In the genomic region with DNA sequence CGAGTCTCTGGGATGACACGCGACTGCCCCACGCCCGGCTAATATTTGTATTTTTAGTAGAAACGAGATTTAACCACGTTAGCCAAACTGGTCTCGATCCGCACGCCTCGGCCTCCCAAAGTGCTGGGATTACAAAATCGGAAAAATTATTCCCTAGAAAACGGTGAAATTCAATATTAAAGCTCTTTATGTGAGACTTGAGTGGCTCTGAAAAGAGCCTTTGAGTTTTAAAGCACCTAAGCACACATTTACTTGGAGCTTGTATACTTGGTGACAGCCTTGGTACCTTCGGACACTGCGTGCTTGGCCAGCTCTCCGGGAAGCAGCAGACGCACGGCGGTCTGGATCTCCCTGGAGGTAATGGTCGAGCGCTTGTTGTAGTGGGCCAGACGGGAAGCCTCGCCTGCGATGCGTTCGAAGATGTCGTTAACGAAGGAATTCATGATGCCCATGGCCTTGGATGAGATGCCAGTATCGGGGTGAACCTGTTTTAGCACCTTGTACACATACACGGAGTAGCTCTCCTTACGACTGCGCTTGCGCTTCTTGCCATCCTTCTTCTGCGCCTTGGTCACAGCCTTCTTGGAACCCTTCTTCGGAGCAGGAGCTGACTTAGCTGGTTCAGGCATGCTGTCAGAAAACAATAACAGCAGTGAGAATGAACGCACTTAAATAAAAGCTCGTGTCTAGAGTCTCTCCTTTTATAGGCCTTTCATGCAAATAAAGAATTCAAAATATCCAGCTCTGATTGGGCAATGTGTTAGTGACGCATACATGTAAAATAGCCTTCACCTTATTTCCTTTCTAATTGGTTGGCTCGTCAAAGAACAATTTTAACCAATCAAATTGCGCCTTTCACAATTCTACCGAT, we compare ENCODE assay signal across 1 cellular context.
TF ChIP-seq lines count a peak whose summit lies in the region.

No MANE protein-coding gene starts in this region.

TF ChIP-seq in K562, 482 proteins besides CTCF, POLR2A, EP300 and RAD21 (continued from another document and continues in another):
- TF ChIP-seq NUFIP1 (IDR thresholded peaks at IDR 0.05; ENCODE audit: partially characterized antibody) (no peak), GABPB2 (CRISPR knock-in tag; conservative IDR thresholded peaks at IDR 0.05) (peak; percentile 91), MYC (IDR thresholded peaks at IDR 0.05; ENCODE audit: low read depth, low read length) (peak; percentile 65; the same call in 1 of the 2 replicates), MYC (CRISPR knock-in tag; IDR thresholded peaks at IDR 0.05; ENCODE audit: borderline replicate concordance, low read depth) (no peak), SLC30A9 (CRISPR knock-in tag; IDR thresholded peaks at IDR 0.05) (no peak), CEBPB (tag; IDR thresholded peaks at IDR 0.05) (peak; percentile 97), PHF8 (IDR thresholded peaks at IDR 0.05; ENCODE audit: borderline replicate concordance, low read length) (peak; percentile 70; the same call in 1 of the 2 replicates), ATF1 (CRISPR knock-in tag; IDR thresholded peaks at IDR 0.05) (no peak; the same call in 1 of the 2 replicates), ATF1 (tag; IDR thresholded peaks at IDR 0.05) (peak; percentile 95), ZNF445 (CRISPR knock-in tag; IDR thresholded peaks at IDR 0.05; ENCODE audit: low read depth) (peak; percentile 75; the same call in 1 of the 2 replicates), ZNF316 (IDR thresholded peaks at IDR 0.05) (peak; percentile 65), HDAC1 (IDR thresholded peaks at IDR 0.05) (peak in 1 of 2 experiments; percentile 79; a peak in 3 of 4 replicates), MXI1 (IDR thresholded peaks at IDR 0.05; ENCODE audit: low read depth, low read length) (peak; percentile 25), SMARCA4 (IDR thresholded peaks at IDR 0.05) (peak; percentile 13; the same call in 1 of the 2 replicates), CCNT2 (IDR thresholded peaks at IDR 0.05; ENCODE audit: borderline replicate concordance, extremely low read depth, insufficient read length, low read depth, low read length) (peak; percentile 28), RBM14 (IDR thresholded peaks at IDR 0.05; ENCODE audit: borderline replicate concordance, insufficient read depth, low read depth, low read length) (0 out of 2 replicates have a peak, but pooled peaks have one; percentile 84), POLR2G (IDR thresholded peaks at IDR 0.05; ENCODE audit: low read depth, low read length) (peak; percentile 84), CREB1 (IDR thresholded peaks at IDR 0.05) (peak; percentile 48), CREB1 (CRISPR knock-in tag; IDR thresholded peaks at IDR 0.05) (no peak; the same call in none of the 2 replicates), BHLHE40 (IDR thresholded peaks at IDR 0.05; ENCODE audit: low read length) (no peak; the same call in 1 of the 2 replicates), ZNF224 (CRISPR knock-in tag; IDR thresholded peaks at IDR 0.05) (peak; percentile 63), ESRRB (CRISPR knock-in tag; IDR thresholded peaks at IDR 0.05; ENCODE audit: borderline replicate concordance) (no peak; the same call in 1 of the 2 replicates), ETV5 (CRISPR knock-in tag; IDR thresholded peaks at IDR 0.05; ENCODE audit: low read depth) (peak; percentile 56; the same call in 1 of the 2 replicates), NFIX (CRISPR knock-in tag; IDR thresholded peaks at IDR 0.05; ENCODE audit: low read depth) (no peak), ZNF830 (CRISPR knock-in tag; IDR thresholded peaks at IDR 0.05) (peak; percentile 87; the same call in 1 of the 2 replicates), TEAD4 (IDR thresholded peaks at IDR 0.05; ENCODE audit: low read length) (peak; percentile 71; the same call in 1 of the 2 replicates), TEAD4 (CRISPR knock-in tag; IDR thresholded peaks at IDR 0.05; ENCODE audit: borderline replicate concordance) (0 out of 2 replicates have a peak, but pooled peaks have one; percentile 16), ZNF12 (CRISPR knock-in tag; IDR thresholded peaks at IDR 0.05) (peak; percentile 80), GABPB1 (CRISPR knock-in tag; IDR thresholded peaks at IDR 0.05) (peak; percentile 80), ETV6 (IDR thresholded peaks at IDR 0.05; ENCODE audit: borderline replicate concordance in 1 of 2, low read depth in 2 of 2, low read length in 1 of 2) (no peak), ETV6 (CRISPR knock-in tag; IDR thresholded peaks at IDR 0.05; ENCODE audit: borderline replicate concordance) (peak; percentile 98), ADNP (tag; IDR thresholded peaks at IDR 0.05) (no peak), ATF7 (IDR thresholded peaks at IDR 0.05) (no peak; the same call in 1 of the 2 replicates), MAZ (CRISPR knock-in tag; conservative IDR thresholded peaks at IDR 0.05 in 1 of 2, IDR thresholded peaks at IDR 0.05 in 1 of 2) (peak in 1 of 2 experiments; percentile 26; a peak in 3 of 4 replicates), CHD1 (IDR thresholded peaks at IDR 0.05; ENCODE audit: low read length) (peak; percentile 94), HMG20A (CRISPR knock-in tag; conservative IDR thresholded peaks at IDR 0.05) (no peak), NCOA1 (IDR thresholded peaks at IDR 0.05; ENCODE audit: low read depth) (peak; percentile 52; the same call in 1 of the 2 replicates), SMC3 (conservative IDR thresholded peaks at IDR 0.05; ENCODE audit: insufficient read depth, low read depth, low read length) (no peak), HMG20B (CRISPR knock-in tag; IDR thresholded peaks at IDR 0.05) (no peak), KLF6 (CRISPR knock-in tag; IDR thresholded peaks at IDR 0.05; ENCODE audit: borderline replicate concordance) (0 out of 2 replicates have a peak, but pooled peaks have one; percentile 9), NONO (IDR thresholded peaks at IDR 0.05; ENCODE audit: low read depth in 2 of 2, low read length in 1 of 2) (peak in 1 of 2 experiments; percentile 84; a peak in 3 of 4 replicates), FOXA3 (CRISPR knock-in tag; conservative IDR thresholded peaks at IDR 0.05 in 1 of 2, IDR thresholded peaks at IDR 0.05 in 1 of 2) (peak in 1 of 2 experiments; percentile 64; a peak in 1 of 4 replicates), ZNF584 (CRISPR knock-in tag; IDR thresholded peaks at IDR 0.05; ENCODE audit: low read depth) (no peak)
- TF ChIP-seq, protein P1, sequence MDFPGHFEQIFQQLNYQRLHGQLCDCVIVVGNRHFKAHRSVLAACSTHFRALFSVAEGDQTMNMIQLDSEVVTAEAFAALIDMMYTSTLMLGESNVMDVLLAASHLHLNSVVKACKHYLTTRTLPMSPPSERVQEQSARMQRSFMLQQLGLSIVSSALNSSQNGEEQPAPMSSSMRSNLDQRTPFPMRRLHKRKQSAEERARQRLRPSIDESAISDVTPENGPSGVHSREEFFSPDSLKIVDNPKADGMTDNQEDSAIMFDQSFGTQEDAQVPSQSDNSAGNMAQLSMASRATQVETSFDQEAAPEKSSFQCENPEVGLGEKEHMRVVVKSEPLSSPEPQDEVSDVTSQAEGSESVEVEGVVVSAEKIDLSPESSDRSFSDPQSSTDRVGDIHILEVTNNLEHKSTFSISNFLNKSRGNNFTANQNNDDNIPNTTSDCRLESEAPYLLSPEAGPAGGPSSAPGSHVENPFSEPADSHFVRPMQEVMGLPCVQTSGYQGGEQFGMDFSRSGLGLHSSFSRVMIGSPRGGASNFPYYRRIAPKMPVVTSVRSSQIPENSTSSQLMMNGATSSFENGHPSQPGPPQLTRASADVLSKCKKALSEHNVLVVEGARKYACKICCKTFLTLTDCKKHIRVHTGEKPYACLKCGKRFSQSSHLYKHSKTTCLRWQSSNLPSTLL (IDR thresholded peaks at IDR 0.05), result peak; percentile 40; the same call in 1 of the 2 replicates
- TF ChIP-seq, protein P2, sequence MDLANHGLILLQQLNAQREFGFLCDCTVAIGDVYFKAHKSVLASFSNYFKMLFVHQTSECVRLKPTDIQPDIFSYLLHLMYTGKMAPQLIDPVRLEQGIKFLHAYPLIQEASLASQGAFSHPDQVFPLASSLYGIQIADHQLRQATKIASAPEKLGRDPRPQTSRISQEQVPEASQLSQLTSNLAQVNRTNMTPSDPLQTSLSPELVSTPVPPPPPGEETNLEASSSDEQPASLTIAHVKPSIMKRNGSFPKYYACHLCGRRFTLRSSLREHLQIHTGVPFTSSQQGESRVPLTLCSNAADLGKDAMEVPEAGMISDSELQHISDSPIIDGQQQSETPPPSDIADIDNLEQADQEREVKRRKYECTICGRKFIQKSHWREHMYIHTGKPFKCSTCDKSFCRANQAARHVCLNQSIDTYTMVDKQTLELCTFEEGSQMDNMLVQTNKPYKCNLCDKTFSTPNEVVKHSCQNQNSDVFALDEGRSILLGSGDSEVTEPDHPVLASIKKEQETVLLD (IDR thresholded peaks at IDR 0.05), result peak; percentile 83
- TF ChIP-seq, protein P3, sequence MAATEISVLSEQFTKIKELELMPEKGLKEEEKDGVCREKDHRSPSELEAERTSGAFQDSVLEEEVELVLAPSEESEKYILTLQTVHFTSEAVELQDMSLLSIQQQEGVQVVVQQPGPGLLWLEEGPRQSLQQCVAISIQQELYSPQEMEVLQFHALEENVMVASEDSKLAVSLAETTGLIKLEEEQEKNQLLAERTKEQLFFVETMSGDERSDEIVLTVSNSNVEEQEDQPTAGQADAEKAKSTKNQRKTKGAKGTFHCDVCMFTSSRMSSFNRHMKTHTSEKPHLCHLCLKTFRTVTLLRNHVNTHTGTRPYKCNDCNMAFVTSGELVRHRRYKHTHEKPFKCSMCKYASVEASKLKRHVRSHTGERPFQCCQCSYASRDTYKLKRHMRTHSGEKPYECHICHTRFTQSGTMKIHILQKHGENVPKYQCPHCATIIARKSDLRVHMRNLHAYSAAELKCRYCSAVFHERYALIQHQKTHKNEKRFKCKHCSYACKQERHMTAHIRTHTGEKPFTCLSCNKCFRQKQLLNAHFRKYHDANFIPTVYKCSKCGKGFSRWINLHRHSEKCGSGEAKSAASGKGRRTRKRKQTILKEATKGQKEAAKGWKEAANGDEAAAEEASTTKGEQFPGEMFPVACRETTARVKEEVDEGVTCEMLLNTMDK (IDR thresholded peaks at IDR 0.05; ENCODE audit: borderline replicate concordance, insufficient read depth, low read depth, low read length, poor library complexity, severe bottlenecking), result no peak
- TF ChIP-seq, protein P4, sequence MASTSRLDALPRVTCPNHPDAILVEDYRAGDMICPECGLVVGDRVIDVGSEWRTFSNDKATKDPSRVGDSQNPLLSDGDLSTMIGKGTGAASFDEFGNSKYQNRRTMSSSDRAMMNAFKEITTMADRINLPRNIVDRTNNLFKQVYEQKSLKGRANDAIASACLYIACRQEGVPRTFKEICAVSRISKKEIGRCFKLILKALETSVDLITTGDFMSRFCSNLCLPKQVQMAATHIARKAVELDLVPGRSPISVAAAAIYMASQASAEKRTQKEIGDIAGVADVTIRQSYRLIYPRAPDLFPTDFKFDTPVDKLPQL (IDR thresholded peaks at IDR 0.05; ENCODE audit: extremely low read depth, insufficient read length), result peak; percentile 96
- TF ChIP-seq, protein P5, sequence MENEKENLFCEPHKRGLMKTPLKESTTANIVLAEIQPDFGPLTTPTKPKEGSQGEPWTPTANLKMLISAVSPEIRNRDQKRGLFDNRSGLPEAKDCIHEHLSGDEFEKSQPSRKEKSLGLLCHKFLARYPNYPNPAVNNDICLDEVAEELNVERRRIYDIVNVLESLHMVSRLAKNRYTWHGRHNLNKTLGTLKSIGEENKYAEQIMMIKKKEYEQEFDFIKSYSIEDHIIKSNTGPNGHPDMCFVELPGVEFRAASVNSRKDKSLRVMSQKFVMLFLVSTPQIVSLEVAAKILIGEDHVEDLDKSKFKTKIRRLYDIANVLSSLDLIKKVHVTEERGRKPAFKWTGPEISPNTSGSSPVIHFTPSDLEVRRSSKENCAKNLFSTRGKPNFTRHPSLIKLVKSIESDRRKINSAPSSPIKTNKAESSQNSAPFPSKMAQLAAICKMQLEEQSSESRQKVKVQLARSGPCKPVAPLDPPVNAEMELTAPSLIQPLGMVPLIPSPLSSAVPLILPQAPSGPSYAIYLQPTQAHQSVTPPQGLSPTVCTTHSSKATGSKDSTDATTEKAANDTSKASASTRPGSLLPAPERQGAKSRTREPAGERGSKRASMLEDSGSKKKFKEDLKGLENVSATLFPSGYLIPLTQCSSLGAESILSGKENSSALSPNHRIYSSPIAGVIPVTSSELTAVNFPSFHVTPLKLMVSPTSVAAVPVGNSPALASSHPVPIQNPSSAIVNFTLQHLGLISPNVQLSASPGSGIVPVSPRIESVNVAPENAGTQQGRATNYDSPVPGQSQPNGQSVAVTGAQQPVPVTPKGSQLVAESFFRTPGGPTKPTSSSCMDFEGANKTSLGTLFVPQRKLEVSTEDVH (IDR thresholded peaks at IDR 0.05; ENCODE audit: low read depth, partially characterized antibody), result peak; percentile 16
- TF ChIP-seq, protein P6, sequence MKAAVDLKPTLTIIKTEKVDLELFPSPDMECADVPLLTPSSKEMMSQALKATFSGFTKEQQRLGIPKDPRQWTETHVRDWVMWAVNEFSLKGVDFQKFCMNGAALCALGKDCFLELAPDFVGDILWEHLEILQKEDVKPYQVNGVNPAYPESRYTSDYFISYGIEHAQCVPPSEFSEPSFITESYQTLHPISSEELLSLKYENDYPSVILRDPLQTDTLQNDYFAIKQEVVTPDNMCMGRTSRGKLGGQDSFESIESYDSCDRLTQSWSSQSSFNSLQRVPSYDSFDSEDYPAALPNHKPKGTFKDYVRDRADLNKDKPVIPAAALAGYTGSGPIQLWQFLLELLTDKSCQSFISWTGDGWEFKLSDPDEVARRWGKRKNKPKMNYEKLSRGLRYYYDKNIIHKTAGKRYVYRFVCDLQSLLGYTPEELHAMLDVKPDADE (conservative IDR thresholded peaks at IDR 0.05; ENCODE audit: control insufficient read depth, low read depth, low read length), result peak; percentile 92
- TF ChIP-seq, protein P7, sequence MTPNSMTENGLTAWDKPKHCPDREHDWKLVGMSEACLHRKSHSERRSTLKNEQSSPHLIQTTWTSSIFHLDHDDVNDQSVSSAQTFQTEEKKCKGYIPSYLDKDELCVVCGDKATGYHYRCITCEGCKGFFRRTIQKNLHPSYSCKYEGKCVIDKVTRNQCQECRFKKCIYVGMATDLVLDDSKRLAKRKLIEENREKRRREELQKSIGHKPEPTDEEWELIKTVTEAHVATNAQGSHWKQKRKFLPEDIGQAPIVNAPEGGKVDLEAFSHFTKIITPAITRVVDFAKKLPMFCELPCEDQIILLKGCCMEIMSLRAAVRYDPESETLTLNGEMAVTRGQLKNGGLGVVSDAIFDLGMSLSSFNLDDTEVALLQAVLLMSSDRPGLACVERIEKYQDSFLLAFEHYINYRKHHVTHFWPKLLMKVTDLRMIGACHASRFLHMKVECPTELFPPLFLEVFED (CRISPR knock-in tag; conservative IDR thresholded peaks at IDR 0.05), result no peak; the same call in 1 of the 2 replicates
- TF ChIP-seq, protein P8, sequence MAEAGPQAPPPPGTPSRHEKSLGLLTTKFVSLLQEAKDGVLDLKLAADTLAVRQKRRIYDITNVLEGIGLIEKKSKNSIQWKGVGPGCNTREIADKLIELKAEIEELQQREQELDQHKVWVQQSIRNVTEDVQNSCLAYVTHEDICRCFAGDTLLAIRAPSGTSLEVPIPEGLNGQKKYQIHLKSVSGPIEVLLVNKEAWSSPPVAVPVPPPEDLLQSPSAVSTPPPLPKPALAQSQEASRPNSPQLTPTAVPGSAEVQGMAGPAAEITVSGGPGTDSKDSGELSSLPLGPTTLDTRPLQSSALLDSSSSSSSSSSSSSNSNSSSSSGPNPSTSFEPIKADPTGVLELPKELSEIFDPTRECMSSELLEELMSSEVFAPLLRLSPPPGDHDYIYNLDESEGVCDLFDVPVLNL (CRISPR knock-in tag; IDR thresholded peaks at IDR 0.05; ENCODE audit: low read depth), result peak; percentile 92
